In genomic region chr2:15593327-15593705, GRCh38 we compare ENCODE assay signal across 9 cellular contexts. TPM values are rescaled to one million over a fixed set of nuclear protein-coding genes. Genes with fewer than 3 reads are reported as not detected.
DNase-seq lines count a peak whose midpoint lies in the region; ATAC-seq and TF ChIP-seq lines count a peak whose summit lies in the region.
"Had no signal": no experiment of that assay in that cellular context is flagged by ENCODE, and none has a peak within 500 bp of the region (broad histone marks: within the 10 kb centered on the region; RNA-seq: fewer than 3 reads in every experiment).

No MANE protein-coding gene starts in this region.

- no peaks in the 10 kb centered on the region for H3K9me3 Mint-ChIP-seq in activated naive CD4-positive, alpha-beta T cell treated with anti-CD3 and anti-CD28 coated beads, Interleukin-2, amount 10 ng/mL, durations not matched to agents 7 days and 5 days
- no peaks in the 10 kb centered on the region for H3K9me3 Mint-ChIP-seq in stimulated activated naive CD8-positive, alpha-beta T cell treated with anti-CD3 and anti-CD28 coated beads, Interleukin-15, amount 100 ng/mL, for 72 hours

- peak overlapping the region; percentile 95; the same call in 1 of the 2 replicates for H3K27ac ChIP-seq in VCaP

- peak overlapping the region; percentile 92 for H3K4me3 Mint-ChIP-seq in activated naive CD4-positive, alpha-beta T cell treated with anti-CD3 and anti-CD28 coated beads, Interleukin-2, amount 10 ng/mL, durations not matched to agents 7 days and 5 days
- H3K4me3 Mint-ChIP-seq in stimulated activated naive CD8-positive, alpha-beta T cell treated with anti-CD3 and anti-CD28 coated beads, Interleukin-15, amount 100 ng/mL, for 72 hours, result peak overlapping the region; percentile 86 to 97

- no peaks in the 10 kb centered on the region for H3K27me3 Mint-ChIP-seq in activated naive CD4-positive, alpha-beta T cell treated with anti-CD3 and anti-CD28 coated beads, Interleukin-2, amount 10 ng/mL, durations not matched to agents 7 days and 5 days
- H3K27me3 Mint-ChIP-seq in stimulated activated naive CD8-positive, alpha-beta T cell treated with anti-CD3 and anti-CD28 coated beads, Interleukin-15, amount 100 ng/mL, for 72 hours, result no peaks in the 10 kb centered on the region

- peaks cover 30% of the 10 kb centered on the region for H3K4me1 Mint-ChIP-seq in activated naive CD4-positive, alpha-beta T cell treated with anti-CD3 and anti-CD28 coated beads, Interleukin-2, amount 10 ng/mL, durations not matched to agents 7 days and 5 days
- H3K4me1 Mint-ChIP-seq in stimulated activated naive CD8-positive, alpha-beta T cell treated with anti-CD3 and anti-CD28 coated beads, Interleukin-15, amount 100 ng/mL, for 72 hours, result peaks cover 35% of the 10 kb centered on the region

- CTCF ChIA-PET in activated naive CD4-positive, alpha-beta T cell treated with anti-CD3 and anti-CD28 coated beads, Interleukin-2, amount 10 ng/mL, durations not matched to agents 7 days and 5 days (lab: Charles Lee), result no interaction called here

- ATAC-seq in stimulated activated naive CD8-positive, alpha-beta T cell treated with anti-CD3 and anti-CD28 coated beads, Interleukin-15, amount 100 ng/mL, for 72 hours, result no peak
- ATAC-seq in HG03565 (IDR thresholded peaks at IDR 0.05; ENCODE audit: unreplicated experiment), result no peak

- peak overlapping the region; percentile 88 for H3K4me3 ChIP-seq in fibroblast of the aortic adventitia (ENCODE audit: low read depth, low read length)

- no peak for DNase-seq in activated naive CD4-positive, alpha-beta T cell treated with anti-CD3 and anti-CD28 coated beads, Interleukin-2, amount 10 ng/mL, durations not matched to agents 7 days and 5 days
- DNase-seq in activated naive CD4-positive, alpha-beta T cell treated with Interleukin-2 at 50 U/mL for 16 hours, result no peak
- no peak for DNase-seq in fibroblast of the aortic adventitia (ENCODE audit: low read depth)
- DNase-seq in stimulated activated naive CD8-positive, alpha-beta T cell treated with anti-CD3 and anti-CD28 coated beads, Interleukin-15, amount 100 ng/mL, for 72 hours, result no peak
- no peak for DNase-seq in NK-92 (lab: John Stamatoyannopoulos, UW; ENCODE audit: unreplicated experiment)
- DNase-seq in NCI-H1930 (lab: John Stamatoyannopoulos, UW), result no peak
- DNase-seq: NCI-H2081 treated with DMSO at 0.1 percent for 48 hours had no signal

- H3K36me3 Mint-ChIP-seq in activated naive CD4-positive, alpha-beta T cell treated with anti-CD3 and anti-CD28 coated beads, Interleukin-2, amount 10 ng/mL, durations not matched to agents 7 days and 5 days, result peaks cover 30% of the 10 kb centered on the region

- peak overlapping the region; percentile 24 for H3K27ac Mint-ChIP-seq in activated naive CD4-positive, alpha-beta T cell treated with anti-CD3 and anti-CD28 coated beads, Interleukin-2, amount 10 ng/mL, durations not matched to agents 7 days and 5 days
- peak overlapping the region; percentile 67 to 85 for H3K27ac Mint-ChIP-seq in stimulated activated naive CD8-positive, alpha-beta T cell treated with anti-CD3 and anti-CD28 coated beads, Interleukin-15, amount 100 ng/mL, for 72 hours

- TF ChIP-seq CTCF in VCaP (conservative IDR thresholded peaks at IDR 0.05) (no peak), fibroblast of the aortic adventitia (IDR thresholded peaks at IDR 0.05; ENCODE audit: insufficient read depth, low read length) (no peak)

RNA-seq across cellular contexts. Expression of gene DDX1, which starts 1.6 kb away (rescaled TPM):
- 110 and 114 TPM in 2 replicates for total RNA-seq in fibroblast of the aortic adventitia (ENCODE audit: low replicate concordance)

RNA-seq across cellular contexts. Expression of gene NBAS, which starts 32.2 kb away (rescaled TPM):
- total RNA-seq in fibroblast of the aortic adventitia (ENCODE audit: low replicate concordance), result 76.0 and 83.2 TPM in 2 replicates
